8 cellular contexts compared by ENCODE assay signal in the genomic region with DNA sequence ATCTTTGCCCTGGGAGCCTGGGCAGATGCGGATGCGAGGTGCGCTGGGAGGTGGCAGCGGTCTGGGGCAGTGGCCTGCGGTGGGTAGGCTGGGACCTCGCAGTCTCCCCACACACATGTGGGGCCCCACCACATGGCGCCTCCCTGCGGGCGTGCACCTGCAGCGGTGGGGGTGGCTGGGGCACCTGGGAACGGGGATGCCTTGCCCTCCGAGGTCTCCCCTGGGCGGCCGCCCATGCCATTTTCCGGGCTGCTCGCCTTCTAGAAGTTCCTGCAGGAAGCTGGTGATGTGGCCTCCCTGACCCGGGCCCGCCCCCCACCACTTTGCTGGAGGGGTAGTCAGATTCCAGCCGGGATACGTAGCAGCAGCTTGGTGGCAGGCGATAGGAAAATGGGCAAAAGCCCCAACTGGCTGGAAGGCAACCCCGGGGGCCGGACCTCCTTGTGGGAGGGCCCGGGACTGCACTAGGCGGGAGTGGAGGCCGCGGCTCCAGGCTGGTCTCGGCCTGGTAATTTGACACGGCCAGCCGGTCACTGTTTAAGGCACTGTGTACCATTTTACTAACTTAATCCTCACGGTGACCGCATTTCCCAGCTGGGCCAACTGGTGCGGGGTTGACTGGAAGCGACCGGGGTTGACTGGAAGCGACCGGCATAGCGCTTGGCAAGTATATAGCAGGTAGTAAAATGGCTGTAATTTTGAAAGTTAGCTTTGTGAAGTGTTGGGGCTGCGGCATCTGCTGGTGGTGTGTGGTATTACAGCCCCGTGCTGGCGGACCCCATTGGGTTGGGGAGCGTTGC. TPM values are rescaled to one million over a fixed set of nuclear protein-coding genes. Genes with fewer than 3 reads are reported as not detected.
DNase-seq lines count a peak whose midpoint lies in the region; ATAC-seq and TF ChIP-seq lines count a peak whose summit lies in the region.

No MANE protein-coding gene starts in this region.

- ATAC-seq in HG02678 (IDR thresholded peaks at IDR 0.05; ENCODE audit: unreplicated experiment) (no peak), HG03039 (IDR thresholded peaks at IDR 0.05; ENCODE audit: unreplicated experiment) (no peak)

- no peak overlapping the region for H3K9ac ChIP-seq in KMS-11

- 70% methylated on average over 34 of the region's 42 CpGs for WGBS in esophagus muscularis mucosa
- WGBS in ovary, 3 donors: 45 to 54% (median 47%) methylated on average over 41 to 42 of the region's 42 CpGs

- peak; percentile 82 for TF ChIP-seq CTCF in KMS-11 (conservative IDR thresholded peaks at IDR 0.05; ENCODE audit: low read depth, low read length)
- peak; percentile 92 for TF ChIP-seq CTCF in VCaP (conservative IDR thresholded peaks at IDR 0.05)
- peak; percentile 70 to 85 (median 77) for TF ChIP-seq CTCF in esophagus muscularis mucosa (IDR thresholded peaks at IDR 0.05)
- TF ChIP-seq CTCF in ovary (IDR thresholded peaks at IDR 0.05): peak in 1 of 3 donors; percentile 26

- no peaks in the 10 kb centered on the region for H3K9me3 ChIP-seq in esophagus muscularis mucosa
- no peaks in the 10 kb centered on the region for H3K9me3 ChIP-seq in ovary

- no peak overlapping the region for H3K27ac ChIP-seq in KMS-11
- no peak overlapping the region; the same call in 1 of the 2 replicates for H3K27ac ChIP-seq in VCaP
- peak overlapping the region in 3 of 4 donors; percentile 29 to 56 (median 38) for H3K27ac ChIP-seq in esophagus muscularis mucosa (replicated peaks in 1 of 4)
- no peak overlapping the region for H3K27ac ChIP-seq in ovary

- H3K4me1 ChIP-seq in KMS-11 (ENCODE audit: low read depth, poor library complexity, severe bottlenecking) (peaks cover 13% of the 10 kb centered on the region), esophagus muscularis mucosa (peaks cover 0 to 4% (median 2%) of the 10 kb centered on the region in 4 donors), ovary (ENCODE audit: insufficient read depth) (no peaks in the 10 kb centered on the region)

- TF ChIP-seq EP300 in esophagus muscularis mucosa (IDR thresholded peaks at IDR 0.05) (no peak), ovary (IDR thresholded peaks at IDR 0.05) (no peak)

- H3K4me3 ChIP-seq in KMS-11 (IDR thresholded peaks at IDR 0.05; ENCODE audit: insufficient read depth, low read depth, low read length): no peak overlapping the region
- H3K4me3 ChIP-seq in esophagus muscularis mucosa: peak overlapping the region; percentile 33 to 50 (median 43)
- peak overlapping the region; percentile 18 for H3K4me3 ChIP-seq in ovary

- TF ChIP-seq POLR2A in esophagus muscularis mucosa (IDR thresholded peaks at IDR 0.05; ENCODE audit: low read depth): no peak
- no peak for TF ChIP-seq POLR2A in ovary (IDR thresholded peaks at IDR 0.05)

- H3K36me3 ChIP-seq in KMS-11 (ENCODE audit: insufficient read depth): no peaks in the 10 kb centered on the region
- H3K36me3 ChIP-seq in esophagus muscularis mucosa: no peaks in the 10 kb centered on the region
- no peaks in the 10 kb centered on the region for H3K36me3 ChIP-seq in ovary

- no peak overlapping the region for H3K4me2 ChIP-seq in KMS-11

- H3K27me3 ChIP-seq in KMS-11 (ENCODE audit: insufficient read depth, low read depth) (no peaks in the 10 kb centered on the region), esophagus muscularis mucosa (peaks cover 0 to 53% (median 0%) of the 10 kb centered on the region in 4 donors), ovary (no peaks in the 10 kb centered on the region)

- DNase-seq in EH (ENCODE audit: low read depth) (peak; percentile 49), esophagus muscularis mucosa (ENCODE audit: extremely low spot score) (no peak), ovary (peak in 3 of 5 donors; percentile 23 to 60 (median 38)), NCI-H187 treated with DMSO at 0.1 percent for 48 hours (lab: John Stamatoyannopoulos, UW) (no peak)

- no peaks in the 10 kb centered on the region for H3K79me2 ChIP-seq in KMS-11 (ENCODE audit: insufficient read depth, low read depth)

- no peaks in the 10 kb centered on the region for H4K20me1 ChIP-seq in KMS-11 (ENCODE audit: insufficient read depth)

- intact Hi-C loops in esophagus muscularis mucosa (cut with DNase I): loop anchor here (5.0 to 10.0 kb wide), 3 partner anchors 141 to 358 kb away; partner anchors contain the start of gene ATP5MC1
- intact Hi-C loops in ovary (cut with DNase I): no loop called here

- no peak overlapping the region for H2AFZ ChIP-seq in KMS-11 (ENCODE audit: low read depth)

RNA-seq across cellular contexts. Expression of gene IGF2BP1, which starts 38.5 kb away (rescaled TPM):
- total RNA-seq in esophagus muscularis mucosa (not detected), ovary (1 to 10 TPM in 1 of 7 donors, not detected in 6; 1.0 TPM)
- polyA plus RNA-seq in ovary: under 1 TPM in 1 of 2 donors, not detected in 1; 0.12 TPM

Comparison
In these comparisons a context has a peak if more than half of its experiments do, and no peak if none do; other contexts are left out.
1. DNase-seq: peak in EH (single experiment) and ovary (3 of 5); none in esophagus muscularis mucosa (single experiment) and NCI-H187 treated with DMSO at 0.1 percent for 48 hours (single experiment).
2. H3K27ac ChIP-seq: peak in esophagus muscularis mucosa (3 of 4); none in KMS-11 (single experiment), VCaP (single experiment) and ovary (0 of 2).